Comparison of ENCODE assay signal across 12 cellular contexts in genomic region chr12:13198921-13199320, GRCh38. TPM values are rescaled to one million over a fixed set of nuclear protein-coding genes. Genes with fewer than 3 reads are reported as not detected.
DNase-seq lines count a peak whose midpoint lies in the region; ATAC-seq and TF ChIP-seq lines count a peak whose summit lies in the region.
"Had no signal": no experiment of that assay in that cellular context is flagged by ENCODE, and none has a peak within 500 bp of the region (broad histone marks: within the 10 kb centered on the region; RNA-seq: fewer than 3 reads in every experiment).

No MANE protein-coding gene starts in this region.

- no peak for TF ChIP-seq POLR2A in HCT116 (IDR thresholded peaks at IDR 0.05; ENCODE audit: borderline replicate concordance, extremely low read depth, insufficient read depth, insufficient read length)

- H3K4me1 ChIP-seq in HCT116 (ENCODE audit: control insufficient read depth in 1 of 2, insufficient read depth in 2 of 2, low read length in 2 of 2) = peaks cover 48 to 96% of the 10 kb centered on the region in 2 experiments
- H3K4me1 ChIP-seq in smooth muscle cell (ENCODE audit: low read depth) = peaks cover 32% of the 10 kb centered on the region

- ATAC-seq in HCT116 (no peak), HG03521 (IDR thresholded peaks at IDR 0.05; ENCODE audit: unreplicated experiment) (no peak)

- H3K9me3 ChIP-seq in HCT116 (ENCODE audit: control insufficient read depth in 1 of 2, insufficient read depth in 1 of 2, low read depth in 1 of 2, low read length in 2 of 2) (no peaks in the 10 kb centered on the region), smooth muscle cell (replicated peaks; ENCODE audit: low read depth) (no peaks in the 10 kb centered on the region)

- DNase-seq in HCT116 (ENCODE audit: low read depth, low spot score) (no peak), astrocyte of the spinal cord (ENCODE audit: low read depth, low spot score) (peak; percentile 68), kidney epithelial cell (ENCODE audit: low read depth) (no peak), smooth muscle cell (lab: John Stamatoyannopoulos, UW; ENCODE audit: unreplicated experiment) (no peak), G401 (ENCODE audit: low spot score) (no peak), dedifferentiated amniotic fluid mesenchymal stem cell (ENCODE audit: extremely low spot score) (no peak)
- no peak for DNase-seq in activated CD8-positive, alpha-beta memory T cell treated with anti-CD3 and anti-CD28 coated beads, Interleukin-2, amount 50 U/mL, for 4 hours
- DNase-seq: activated effector memory CD4-positive, alpha-beta T cell treated with Interleukin-2 at 50 U/mL for 16 hours; endodermal cell; GOT3; stimulated activated CD4-positive, alpha-beta T cell treated with anti-CD3 and anti-CD28 coated beads, Interleukin-2, amount 100 ng/mL, for 48 hours had no signal

- H3K9ac ChIP-seq in HCT116 (ENCODE audit: low read length) (no peak overlapping the region; the same call in 1 of the 2 replicates), smooth muscle cell (ENCODE audit: low read depth) (no peak overlapping the region)

- 82% methylated on average over 7 of the region's 7 CpGs for WGBS in smooth muscle cell (ENCODE audit: low lambda C conversion rate)

- peak overlapping the region; percentile 88 for H3K4me2 ChIP-seq in HCT116 (ENCODE audit: low read length)
- H3K4me2 ChIP-seq in smooth muscle cell = peak overlapping the region; percentile 19

- H3K4me3 ChIP-seq in HCT116 (replicated peaks in 1 of 2; ENCODE audit: low read depth in 1 of 2, low read length in 2 of 2) (no peak overlapping the region), astrocyte of the spinal cord (ENCODE audit: low read depth, low read length) (peak overlapping the region; percentile 85), kidney epithelial cell (ENCODE audit: low read depth, low read length) (peak overlapping the region; percentile 74), smooth muscle cell (peak overlapping the region; percentile 47)

- no peak overlapping the region for H3K27ac ChIP-seq in HCT116 (ENCODE audit: low read depth, low read length)
- no peak overlapping the region for H3K27ac ChIP-seq in smooth muscle cell (ENCODE audit: low read depth)

- POLR2A ChIA-PET in HCT116 (lab: Charles Lee) = no interaction called here

- CTCF ChIA-PET in HCT116 (lab: Charles Lee) = no interaction called here

- no peaks in the 10 kb centered on the region for H4K20me1 ChIP-seq in HCT116 (ENCODE audit: insufficient read depth)
- H4K20me1 ChIP-seq in smooth muscle cell (ENCODE audit: low read depth) = no peaks in the 10 kb centered on the region

- H3K36me3 ChIP-seq in HCT116 (ENCODE audit: control insufficient read depth in 1 of 2, insufficient read depth in 2 of 2, low read length in 2 of 2) (peaks cover 0 to 11% of the 10 kb centered on the region in 2 experiments; a peak in 1 of 4 replicates), kidney epithelial cell (ENCODE audit: control insufficient read depth, insufficient read depth, low read length) (no peaks in the 10 kb centered on the region), smooth muscle cell (ENCODE audit: low read depth) (no peaks in the 10 kb centered on the region)

- intact Hi-C loops in HCT116 (cut with micrococcal nuclease) = no loop called here

- in situ Hi-C loops in astrocyte of the spinal cord (cut with HindIII; ENCODE audit: low sequenced_read_pairs) (no loop called here), G401 (cut with HindIII; ENCODE audit: low sequenced_read_pairs) (no loop called here)

- no TSS peak for BruUV-seq in HCT116 (replicated peaks; lab: Mats Ljungman, UMichigan)

- H3K79me2 ChIP-seq in HCT116 (ENCODE audit: insufficient read depth, low read length) (peaks cover 72% of the 10 kb centered on the region), smooth muscle cell (ENCODE audit: low read depth) (peaks cover 9% of the 10 kb centered on the region)

- H3K27me3 ChIP-seq in HCT116 (ENCODE audit: insufficient read depth, low read length) = no peaks in the 10 kb centered on the region
- H3K27me3 ChIP-seq in kidney epithelial cell (ENCODE audit: control insufficient read depth, insufficient read depth, low read length) = no peaks in the 10 kb centered on the region
- H3K27me3 ChIP-seq in smooth muscle cell (ENCODE audit: low read depth) = no peaks in the 10 kb centered on the region

- H2AFZ ChIP-seq in HCT116 (ENCODE audit: low read depth, low read length, poor library complexity, severe bottlenecking) = no peak overlapping the region
- H2AFZ ChIP-seq in smooth muscle cell (ENCODE audit: low read depth) = no peak overlapping the region

- RAD21 ChIA-PET in HCT116 (lab: Charles Lee; ENCODE audit: low non-redundant PET in 1 of 2, low total read pairs in 2 of 2, uncharacterized antibody in 2 of 2, unreplicated experiment in 2 of 2) = no interaction called here

- H3F3A ChIP-seq in smooth muscle cell (ENCODE audit: low read depth) = peaks cover 18% of the 10 kb centered on the region

- no peaks in the 10 kb centered on the region for H3K9me2 ChIP-seq in HCT116 (ENCODE audit: insufficient read depth)

- TF ChIP-seq CTCF in HCT116 (IDR thresholded peaks at IDR 0.05 in 2 of 3, conservative IDR thresholded peaks at IDR 0.05 in 1 of 3; ENCODE audit: borderline replicate concordance in 1 of 3, insufficient read depth in 1 of 3, low read depth in 2 of 3, low read length in 2 of 3) (no peak), astrocyte of the spinal cord (IDR thresholded peaks at IDR 0.05; ENCODE audit: low read depth, low read length) (no peak), kidney epithelial cell (IDR thresholded peaks at IDR 0.05; ENCODE audit: insufficient read depth, low read length, poor library complexity, severe bottlenecking) (no peak), smooth muscle cell (IDR thresholded peaks at IDR 0.05; ENCODE audit: borderline replicate concordance, insufficient read depth, poor library complexity, severe bottlenecking) (no peak)

- TF ChIP-seq RAD21 in HCT116 (IDR thresholded peaks at IDR 0.05; ENCODE audit: low read depth) = no peak

TF ChIP-seq in HCT116, 20 proteins besides CTCF, POLR2A, EP300 and RAD21:
- TF ChIP-seq POLR2AphosphoS5 (IDR thresholded peaks at IDR 0.05; ENCODE audit: low read depth, low read length) (0 out of 2 replicates have a peak, but pooled peaks have one; percentile 6), EZH2phosphoT487 (IDR thresholded peaks at IDR 0.05; ENCODE audit: borderline replicate concordance) (no peak)
TF ChIP-seq in HCT116: peak in this region for 1.

RNA-seq across cellular contexts. Expression of gene EMP1, which starts 2.4 kb away (rescaled TPM):
- total RNA-seq in HCT116 (2021; ENCODE audit: unreplicated experiment) (110 TPM), kidney epithelial cell (174 and 241 TPM in 2 replicates), smooth muscle cell (52.0 and 53.0 TPM in 2 replicates)
- polyA plus RNA-seq in HCT116 (2012) = 170 and 244 TPM in 2 replicates
- polyA plus RNA-seq in smooth muscle cell = 13.2 and 34.8 TPM in 2 replicates
- 607 and 806 TPM in 2 replicates for total RNA-seq in G401 (2014; rRNA removed; shearing (Covaris generic))

Comparison
In these comparisons a context has a peak if more than half of its experiments do, and no peak if none do; other contexts are left out.
1. H3K4me3 ChIP-seq: peak in astrocyte of the spinal cord (single experiment), kidney epithelial cell (single experiment) and smooth muscle cell (single experiment); none in HCT116 (0 of 2).